14 cellular contexts compared by ENCODE assay signal in genomic region chr7:141076377-141076776, GRCh38. TPM values are rescaled to one million over a fixed set of nuclear protein-coding genes. Genes with fewer than 3 reads are reported as not detected.
DNase-seq lines count a peak whose midpoint lies in the region; ATAC-seq, FAIRE-seq and TF ChIP-seq lines count a peak whose summit lies in the region.
"Had no signal": no experiment of that assay in that cellular context is flagged by ENCODE, and none has a peak within 500 bp of the region (broad histone marks: within the 10 kb centered on the region; RNA-seq: fewer than 3 reads in every experiment).

No MANE protein-coding gene starts in this region.

- TF ChIP-seq POLR2A in uterus (IDR thresholded peaks at IDR 0.05): no peak

- H3K36me3 Mint-ChIP-seq in stimulated activated memory B cell treated with anti-CD40 and anti-IgM and Interleukin-4, amounts not matched to agents 10 μg/mL and 1 μg/mL and 100 μg/mL, for 72 hours: no peaks in the 10 kb centered on the region

- no peaks in the 10 kb centered on the region for H3K36me3 ChIP-seq in uterus
- H3K36me3 ChIP-seq: cardiac muscle cell, left ventricle myocardium inferior, prostate gland, vagina, WERI-Rb-1 had no signal

- peak; percentile 62 for FAIRE-seq in RCC 7860 (lab: Jason Lieb, UNC)

- H3K27ac Mint-ChIP-seq in stimulated activated memory B cell treated with anti-CD40 and anti-IgM and Interleukin-4, amounts not matched to agents 10 μg/mL and 1 μg/mL and 100 μg/mL, for 72 hours: no peak overlapping the region

- H3K9me3 ChIP-seq in uterus: no peaks in the 10 kb centered on the region
- H3K9me3 ChIP-seq: left ventricle myocardium inferior, prostate gland, vagina had no signal

- no peaks in the 10 kb centered on the region for H3K9me3 Mint-ChIP-seq in stimulated activated memory B cell treated with anti-CD40 and anti-IgM and Interleukin-4, amounts not matched to agents 10 μg/mL and 1 μg/mL and 100 μg/mL, for 72 hours

- H3K4me1 Mint-ChIP-seq in stimulated activated memory B cell treated with anti-CD40 and anti-IgM and Interleukin-4, amounts not matched to agents 10 μg/mL and 1 μg/mL and 100 μg/mL, for 72 hours: peaks cover 22% of the 10 kb centered on the region

- no peak for ATAC-seq in stimulated activated memory B cell treated with anti-CD40 and anti-IgM and Interleukin-4, amounts not matched to agents 10 μg/mL and 1 μg/mL and 100 μg/mL, for 72 hours
- ATAC-seq in HG02588 (IDR thresholded peaks at IDR 0.05; ENCODE audit: unreplicated experiment) (no peak), HG03439 (IDR thresholded peaks at IDR 0.05; ENCODE audit: unreplicated experiment) (no peak)
- ATAC-seq: PC-3 had no signal

- DNase-seq in DMS153 (lab: John Stamatoyannopoulos, UW): peak; percentile 45
- DNase-seq in NCI-H1694 treated with DMSO at 0.1 percent for 48 hours (lab: John Stamatoyannopoulos, UW): peak; percentile 36
- DNase-seq in RCC 7860 (ENCODE audit: low spot score): peak; percentile 52
- peak; percentile 61 for DNase-seq in kidney glomerular epithelial cell (lab: John Stamatoyannopoulos, UW)
- DNase-seq in uterus: no peak
- DNase-seq: left ventricle myocardium inferior, PC-3, WERI-Rb-1 had no signal

- H3K4me3 ChIP-seq in uterus: no peak overlapping the region
- H3K4me3 ChIP-seq: cardiac muscle cell, left ventricle myocardium inferior, prostate gland, vagina had no signal

- intact Hi-C loops in uterus (cut with DNase I; ENCODE audit: low total_unique reads): no loop called here

- no peak for TF ChIP-seq CTCF in uterus (IDR thresholded peaks at IDR 0.05)

- no peak overlapping the region for H3K4me3 Mint-ChIP-seq in stimulated activated memory B cell treated with anti-CD40 and anti-IgM and Interleukin-4, amounts not matched to agents 10 μg/mL and 1 μg/mL and 100 μg/mL, for 72 hours

- H3K27ac ChIP-seq in uterus: no peak overlapping the region
- H3K27ac ChIP-seq: cardiac muscle cell, left ventricle myocardium inferior, prostate gland, vagina, WERI-Rb-1 had no signal

- peaks cover 32% of the 10 kb centered on the region for H3K27me3 Mint-ChIP-seq in stimulated activated memory B cell treated with anti-CD40 and anti-IgM and Interleukin-4, amounts not matched to agents 10 μg/mL and 1 μg/mL and 100 μg/mL, for 72 hours

- H3K4me1 ChIP-seq in uterus: peaks cover 0 to 5% of the 10 kb centered on the region in 2 donors
- H3K4me1 ChIP-seq: prostate gland had no signal

- peaks cover 0 to 7% of the 10 kb centered on the region in 2 donors for H3K27me3 ChIP-seq in uterus
- H3K27me3 ChIP-seq: vagina had no signal

RNA-seq across cellular contexts. Expression of gene TMEM178B, which starts 2.5 kb away (rescaled TPM):
- total RNA-seq in uterus: 1 to 10 TPM in 1 of 4 donors, under 1 TPM in 1, not detected in 2; 0.76 to 3.0 TPM

Comparison
In these comparisons a context has a peak if more than half of its experiments do, and no peak if none do; other contexts are left out.
1. DNase-seq: peak in DMS153 (single experiment), NCI-H1694 treated with DMSO at 0.1 percent for 48 hours (single experiment), RCC 7860 (single experiment) and kidney glomerular epithelial cell (single experiment); none in uterus (0 of 2).